Comparison of ENCODE assay signal across 23 cellular contexts in the genomic region with DNA sequence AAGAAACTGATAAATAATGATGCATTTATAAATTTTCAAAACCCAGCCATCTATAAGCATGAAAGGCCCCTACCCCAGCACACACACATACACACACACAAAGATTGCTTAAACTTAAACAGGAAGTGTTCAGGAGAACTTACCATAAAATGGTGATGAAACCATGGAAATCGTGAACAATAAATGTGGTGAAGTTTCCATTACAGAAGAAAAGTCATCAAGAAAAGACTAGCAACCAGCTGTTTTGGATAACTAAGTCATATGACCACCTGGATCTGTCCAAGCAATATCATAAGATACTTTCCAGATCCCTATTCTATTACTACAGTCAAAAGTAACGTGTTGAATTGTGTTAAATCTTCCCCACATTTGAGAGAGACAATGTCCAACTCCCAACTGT. TPM values are rescaled to one million over a fixed set of nuclear protein-coding genes. Genes with fewer than 3 reads are reported as not detected.
DNase-seq lines count a peak whose midpoint lies in the region; ATAC-seq and TF ChIP-seq lines count a peak whose summit lies in the region.
"Had no signal": no experiment of that assay in that cellular context is flagged by ENCODE, and none has a peak within 500 bp of the region (broad histone marks: within the 10 kb centered on the region; RNA-seq: fewer than 3 reads in every experiment).

No MANE protein-coding gene starts in this region.

- peaks cover 24% of the 10 kb centered on the region for H3K79me2 ChIP-seq in SK-N-SH (ENCODE audit: insufficient read depth)

- peaks cover 9% of the 10 kb centered on the region for H3F3A ChIP-seq in SK-N-SH (replicated peaks; ENCODE audit: insufficient read depth)

- H3K27ac ChIP-seq in SK-N-SH (ENCODE audit: low read depth in 2 of 2, low read length in 1 of 2): peak overlapping the region; percentile 33 to 66; a peak in 3 of 4 replicates
- H3K27ac ChIP-seq: 22Rv1, brain microvascular endothelial cell, ovary, WERI-Rb-1 had no signal

- CTCF ChIA-PET in SK-N-SH (lab: Yijun Ruan, JAX): interaction anchor here (0.6 to 1.6 kb wide), 4 partner anchors 84 to 330 kb away, joined by 3 to 6 read pairs (median 3); no protein-coding TSS in a partner anchor

- H3K36me3 ChIP-seq in SK-N-SH (replicated peaks in 1 of 2; ENCODE audit: control insufficient read depth in 1 of 2, insufficient read depth in 2 of 2, low read length in 1 of 2) (peaks cover 11 to 29% of the 10 kb centered on the region in 2 experiments), adipocyte (ENCODE audit: control insufficient read depth, insufficient read depth, low read length, severe bottlenecking) (no peaks in the 10 kb centered on the region)
- H3K36me3 ChIP-seq: brain microvascular endothelial cell, ovary, WERI-Rb-1 had no signal

- TF ChIP-seq CTCF in SK-N-SH (IDR thresholded peaks at IDR 0.05): no peak
- no peak for TF ChIP-seq CTCF in fibroblast of villous mesenchyme (IDR thresholded peaks at IDR 0.05; ENCODE audit: insufficient read depth, low read depth, low read length)

- H3K9me3 ChIP-seq in SK-N-SH (no peaks in the 10 kb centered on the region), adipocyte (ENCODE audit: control insufficient read depth, low read length) (no peaks in the 10 kb centered on the region)
- H3K9me3 ChIP-seq: ovary had no signal

- WGBS in SK-N-SH (ENCODE audit: low lambda C conversion rate): 58% methylated on average over 2 of the region's 2 CpGs

- ATAC-seq in SK-N-SH treated with all-trans-retinoic acid at 6 μM for 48 hours (no peak), HG02938 (IDR thresholded peaks at IDR 0.05; ENCODE audit: unreplicated experiment) (no peak), GM19395 (IDR thresholded peaks at IDR 0.05; ENCODE audit: unreplicated experiment) (no peak)
- ATAC-seq: activated T-cell treated with anti-CD3 and anti-CD28 coated beads, Interleukin-2, amount 50 U/mL, for 72 hours had no signal

- H3K27me3 ChIP-seq in SK-N-SH (ENCODE audit: insufficient read depth) (no peaks in the 10 kb centered on the region), adipocyte (replicated peaks; ENCODE audit: control insufficient read depth, insufficient read depth, low read length) (no peaks in the 10 kb centered on the region)
- H3K27me3 ChIP-seq: brain microvascular endothelial cell, ovary had no signal

- DNase-seq in SK-N-SH: no peak
- peak; percentile 9 for DNase-seq in adipocyte (ENCODE audit: low read depth)
- peak; percentile 77 for DNase-seq in fibroblast of villous mesenchyme (ENCODE audit: low read depth)
- no peak for DNase-seq in LoVo (ENCODE audit: low spot score)
- no peak for DNase-seq in HK-2 (ENCODE audit: unreplicated experiment)
- DNase-seq: activated naive CD4-positive, alpha-beta T cell; activated T-cell treated with anti-CD3 and anti-CD28 coated beads, Interleukin-2, amount 50 U/mL, for 72 hours; brain microvascular endothelial cell; CD4-positive, alpha-beta T cell; foreskin melanocyte; GOT3; NCI-H1105 treated with DMSO at 0.1 percent for 48 hours; NCI-H2029 treated with DMSO at 0.1 percent for 48 hours; NCI-H2227 treated with DMSO at 0.1 percent for 48 hours; NCI-H69; ovary; retina; small intestine; WERI-Rb-1 had no signal

- TF ChIP-seq RAD21 in SK-N-SH (IDR thresholded peaks at IDR 0.05; ENCODE audit: low read length): no peak

- H3K4me3 ChIP-seq in SK-N-SH (ENCODE audit: low read depth in 2 of 2, low read length in 1 of 2) (no peak overlapping the region), adipocyte (ENCODE audit: low read length) (no peak overlapping the region), fibroblast of villous mesenchyme (ENCODE audit: low read depth, low read length) (no peak overlapping the region)
- H3K4me3 ChIP-seq: ovary had no signal

- 0 out of 4 replicates have a peak, but pooled peaks of 1 of the 2 experiments have one; percentile 32 for TF ChIP-seq EP300 in SK-N-SH (IDR thresholded peaks at IDR 0.05; ENCODE audit: borderline replicate concordance in 1 of 2, low read depth in 1 of 2, low read length in 1 of 2)

- POLR2A ChIA-PET in SK-N-SH (lab: Yijun Ruan, JAX): interaction anchor here (0.7 to 1.9 kb wide), 3 partner anchors 8 to 107 kb away, joined by 3 to 6 read pairs (median 3); no protein-coding TSS in a partner anchor

- H3K4me1 ChIP-seq in SK-N-SH (ENCODE audit: control insufficient read depth in 1 of 2, insufficient read depth in 2 of 2, low read depth in 1 of 2, low read length in 1 of 2) (peaks cover 16 to 49% of the 10 kb centered on the region in 2 experiments), adipocyte (ENCODE audit: control insufficient read depth, insufficient read depth, low read length) (peaks cover 7% of the 10 kb centered on the region)

- no peak overlapping the region for H3K4me2 ChIP-seq in SK-N-SH

- no peaks in the 10 kb centered on the region for H4K20me1 ChIP-seq in SK-N-SH (ENCODE audit: insufficient read depth)

- no peak overlapping the region for H2AFZ ChIP-seq in SK-N-SH (ENCODE audit: low read depth)

- H3K9me2 ChIP-seq in SK-N-SH: no peaks in the 10 kb centered on the region

- H3K9ac ChIP-seq in SK-N-SH (no peak overlapping the region), adipocyte (ENCODE audit: low read length) (no peak overlapping the region)

TF ChIP-seq in SK-N-SH, 30 proteins besides CTCF, POLR2A, EP300 and RAD21:
- TF ChIP-seq, protein P1, sequence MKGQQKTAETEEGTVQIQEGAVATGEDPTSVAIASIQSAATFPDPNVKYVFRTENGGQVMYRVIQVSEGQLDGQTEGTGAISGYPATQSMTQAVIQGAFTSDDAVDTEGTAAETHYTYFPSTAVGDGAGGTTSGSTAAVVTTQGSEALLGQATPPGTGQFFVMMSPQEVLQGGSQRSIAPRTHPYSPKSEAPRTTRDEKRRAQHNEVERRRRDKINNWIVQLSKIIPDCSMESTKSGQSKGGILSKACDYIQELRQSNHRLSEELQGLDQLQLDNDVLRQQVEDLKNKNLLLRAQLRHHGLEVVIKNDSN (IDR thresholded peaks at IDR 0.05; ENCODE audit: borderline replicate concordance, low read depth): no peak
- TF ChIP-seq GABPA (IDR thresholded peaks at IDR 0.05; ENCODE audit: low read depth) (no peak), SIN3A (IDR thresholded peaks at IDR 0.05; ENCODE audit: borderline replicate concordance, low read depth, low read length) (no peak), FOSL2 (IDR thresholded peaks at IDR 0.05; ENCODE audit: borderline replicate concordance, low read depth) (no peak), TCF12 (IDR thresholded peaks at IDR 0.05) (0 out of 2 replicates have a peak, but pooled peaks have one; percentile 13)
- TF ChIP-seq, protein P2, sequence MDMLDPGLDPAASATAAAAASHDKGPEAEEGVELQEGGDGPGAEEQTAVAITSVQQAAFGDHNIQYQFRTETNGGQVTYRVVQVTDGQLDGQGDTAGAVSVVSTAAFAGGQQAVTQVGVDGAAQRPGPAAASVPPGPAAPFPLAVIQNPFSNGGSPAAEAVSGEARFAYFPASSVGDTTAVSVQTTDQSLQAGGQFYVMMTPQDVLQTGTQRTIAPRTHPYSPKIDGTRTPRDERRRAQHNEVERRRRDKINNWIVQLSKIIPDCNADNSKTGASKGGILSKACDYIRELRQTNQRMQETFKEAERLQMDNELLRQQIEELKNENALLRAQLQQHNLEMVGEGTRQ (IDR thresholded peaks at IDR 0.05; ENCODE audit: borderline replicate concordance, low read depth, low read length): no peak
TF ChIP-seq in SK-N-SH: peak in this region for 1.

TF ChIP-seq in SK-N-SH treated with all-trans-retinoic acid at 6 μM for 48 hours, 23 proteins besides CTCF, POLR2A, EP300 and RAD21:
- TF ChIP-seq PPARA (CRISPR knock-in tag; IDR thresholded peaks at IDR 0.05; ENCODE audit: borderline replicate concordance): no peak
- TF ChIP-seq, protein P3, sequence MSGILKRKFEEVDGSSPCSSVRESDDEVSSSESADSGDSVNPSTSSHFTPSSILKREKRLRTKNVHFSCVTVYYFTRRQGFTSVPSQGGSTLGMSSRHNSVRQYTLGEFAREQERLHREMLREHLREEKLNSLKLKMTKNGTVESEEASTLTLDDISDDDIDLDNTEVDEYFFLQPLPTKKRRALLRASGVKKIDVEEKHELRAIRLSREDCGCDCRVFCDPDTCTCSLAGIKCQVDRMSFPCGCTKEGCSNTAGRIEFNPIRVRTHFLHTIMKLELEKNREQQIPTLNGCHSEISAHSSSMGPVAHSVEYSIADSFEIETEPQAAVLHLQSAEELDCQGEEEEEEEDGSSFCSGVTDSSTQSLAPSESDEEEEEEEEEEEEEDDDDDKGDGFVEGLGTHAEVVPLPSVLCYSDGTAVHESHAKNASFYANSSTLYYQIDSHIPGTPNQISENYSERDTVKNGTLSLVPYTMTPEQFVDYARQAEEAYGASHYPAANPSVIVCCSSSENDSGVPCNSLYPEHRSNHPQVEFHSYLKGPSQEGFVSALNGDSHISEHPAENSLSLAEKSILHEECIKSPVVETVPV (CRISPR knock-in tag; IDR thresholded peaks at IDR 0.05): no peak
- no peak for TF ChIP-seq ZC3H10 (CRISPR knock-in tag; IDR thresholded peaks at IDR 0.05)
- no peak for TF ChIP-seq ZFP30 (CRISPR knock-in tag; IDR thresholded peaks at IDR 0.05)
- TF ChIP-seq RARB (CRISPR knock-in tag; IDR thresholded peaks at IDR 0.05): no peak
- TF ChIP-seq ESRRG (CRISPR knock-in tag; IDR thresholded peaks at IDR 0.05): no peak
- no peak for TF ChIP-seq ZNF8 (CRISPR knock-in tag; IDR thresholded peaks at IDR 0.05)

RNA-seq across cellular contexts. Expression of a gene that starts 24.1 kb away (rescaled TPM):
- 260 and 290 TPM in 2 replicates for polyA plus RNA-seq in SK-N-SH (2012; rRNA removed)
- polyA plus RNA-seq in SK-N-SH (2012; cell fraction: cytosol; rRNA removed): 353 and 366 TPM in 2 replicates
- polyA plus RNA-seq in SK-N-SH (2012; cell fraction: nucleus; rRNA removed): 151 and 170 TPM in 2 replicates
- 2.2 and 4.8 TPM in 2 replicates for total RNA-seq in fibroblast of villous mesenchyme

Comparison
In these comparisons a context has a peak if more than half of its experiments do, and no peak if none do; other contexts are left out.
1. DNase-seq: peak in adipocyte (single experiment) and fibroblast of villous mesenchyme (single experiment); none in SK-N-SH (single experiment), LoVo (single experiment) and HK-2 (single experiment).